ENCODE assay signal across 8 cellular contexts in genomic region chr12:93381183-93381975, GRCh38. TPM values are rescaled to one million over a fixed set of nuclear protein-coding genes. Genes with fewer than 3 reads are reported as not detected.
A peak's percentile ranks its signal among the peaks of the same experiment; 100 is the strongest.
DNase-seq lines count a peak whose midpoint lies in the region; ATAC-seq and TF ChIP-seq lines count a peak whose summit lies in the region.

No MANE protein-coding gene starts in this region.

- ATAC-seq in CD4-positive, CD25-positive, alpha-beta regulatory T cell (ENCODE audit: low read depth in 2 of 2), result no peak
- ATAC-seq in GM21526 (IDR thresholded peaks at IDR 0.05; ENCODE audit: low FRiP score, unreplicated experiment), result no peak

- H3K4me1 Mint-ChIP-seq in CD4-positive, CD25-positive, alpha-beta regulatory T cell, result peaks cover 32 to 70% (median 55%) of the 10 kb centered on the region in 4 donors
- H3K4me1 Mint-ChIP-seq in nephron progenitor cell, result peaks cover 57% of the 10 kb centered on the region

- peak overlapping the region in 1 of 2 donors; percentile 34 for H3K9ac ChIP-seq in duodenal mucosa (ENCODE audit: low read depth in 1 of 2, low read length in 2 of 2)

- H3K4me3 Mint-ChIP-seq in CD4-positive, CD25-positive, alpha-beta regulatory T cell, result peak overlapping the region; percentile 97 to 100 (median 100)
- peak overlapping the region; percentile 100 for H3K4me3 Mint-ChIP-seq in nephron progenitor cell

- no peaks in the 10 kb centered on the region for H3K9me3 ChIP-seq in CD4-positive, CD25-positive, alpha-beta regulatory T cell (ENCODE audit: control insufficient read depth in 2 of 2, low read length in 2 of 2)
- H3K9me3 ChIP-seq in MG63 (no peaks in the 10 kb centered on the region), duodenal mucosa (ENCODE audit: control insufficient read depth in 1 of 2, low read length in 2 of 2) (no peaks in the 10 kb centered on the region)

- no peaks in the 10 kb centered on the region for H3K36me3 ChIP-seq in CD4-positive, CD25-positive, alpha-beta regulatory T cell (ENCODE audit: control insufficient read depth, insufficient read depth, low read length)
- H3K36me3 ChIP-seq in MG63 (peaks cover 27% of the 10 kb centered on the region), duodenal mucosa (ENCODE audit: control insufficient read depth in 1 of 2, insufficient read depth in 2 of 2, low read length in 2 of 2) (peaks cover 0 to 4% of the 10 kb centered on the region in 2 donors)

- no peak for DNase-seq in CD4-positive, CD25-positive, alpha-beta regulatory T cell
- DNase-seq in MG63, result no peak
- DNase-seq in nephron progenitor cell, result no peak
- DNase-seq in stimulated activated CD4-positive, alpha-beta T cell treated with anti-CD3 and anti-CD28 coated beads, Interleukin-2, amount 100 ng/mL, for 24 hours, result no peak
- DNase-seq in hippocampal formation (lab: John Stamatoyannopoulos, UW), result no peak
- no peak for DNase-seq in NCI-H510A (lab: John Stamatoyannopoulos, UW)

- H3K27ac Mint-ChIP-seq in CD4-positive, CD25-positive, alpha-beta regulatory T cell, result peak overlapping the region in 2 of 3 donors; percentile 31 to 98
- H3K27ac Mint-ChIP-seq in nephron progenitor cell, result peak overlapping the region; percentile 49

- no peaks in the 10 kb centered on the region for H3K9me3 Mint-ChIP-seq in CD4-positive, CD25-positive, alpha-beta regulatory T cell
- peaks cover 6% of the 10 kb centered on the region for H3K9me3 Mint-ChIP-seq in nephron progenitor cell

- H3K4me1 ChIP-seq in CD4-positive, CD25-positive, alpha-beta regulatory T cell (ENCODE audit: control insufficient read depth, insufficient read depth, low read length, poor library complexity, severe bottlenecking), result peaks cover 57% of the 10 kb centered on the region
- peaks cover 20 to 29% of the 10 kb centered on the region in 2 donors for H3K4me1 ChIP-seq in duodenal mucosa (ENCODE audit: control insufficient read depth in 1 of 2, insufficient read depth in 2 of 2, low read length in 2 of 2)

- H3K27ac ChIP-seq in CD4-positive, CD25-positive, alpha-beta regulatory T cell (ENCODE audit: insufficient read depth, low read length, poor library complexity, severe bottlenecking), result no peak overlapping the region
- no peak overlapping the region for H3K27ac ChIP-seq in duodenal mucosa (ENCODE audit: low read depth, low read length)

- no peak for TF ChIP-seq CTCF in nephron progenitor cell (IDR thresholded peaks at IDR 0.05)

- H3K36me3 Mint-ChIP-seq in CD4-positive, CD25-positive, alpha-beta regulatory T cell, result peaks cover 7% of the 10 kb centered on the region
- peaks cover 31% of the 10 kb centered on the region for H3K36me3 Mint-ChIP-seq in nephron progenitor cell (ENCODE audit: low read depth)

- no peaks in the 10 kb centered on the region for H3K27me3 ChIP-seq in CD4-positive, CD25-positive, alpha-beta regulatory T cell (ENCODE audit: control insufficient read depth, insufficient read depth, low read length)
- H3K27me3 ChIP-seq in MG63, result no peaks in the 10 kb centered on the region
- no peaks in the 10 kb centered on the region for H3K27me3 ChIP-seq in duodenal mucosa (ENCODE audit: control insufficient read depth in 1 of 2, insufficient read depth in 2 of 2, low read length in 2 of 2)

- H3K4me3 ChIP-seq in CD4-positive, CD25-positive, alpha-beta regulatory T cell (ENCODE audit: low read depth, low read length), result peak overlapping the region; percentile 98
- H3K4me3 ChIP-seq in MG63, result peak overlapping the region; percentile 95
- H3K4me3 ChIP-seq in duodenal mucosa (ENCODE audit: low read depth in 1 of 2, low read length in 2 of 2), result peak overlapping the region; percentile 56 to 96

- H3K27me3 Mint-ChIP-seq in CD4-positive, CD25-positive, alpha-beta regulatory T cell, result peaks cover 4% of the 10 kb centered on the region
- no peaks in the 10 kb centered on the region for H3K27me3 Mint-ChIP-seq in nephron progenitor cell (ENCODE audit: low read depth, poor library complexity)

RNA-seq across cellular contexts. Expression of gene NUDT4, which starts 3.7 kb away (rescaled TPM):
- total RNA-seq in CD4-positive, CD25-positive, alpha-beta regulatory T cell, result 78.2 TPM
- 10 to 100 TPM; 36.7 to 48.9 (median 42.0) TPM for polyA plus RNA-seq in CD4-positive, CD25-positive, alpha-beta regulatory T cell
- 45.9 and 53.3 TPM in 2 replicates for total RNA-seq in MG63 (2014; rRNA removed; shearing (Covaris generic); ENCODE audit: low replicate concordance)
